Comparison of ENCODE assay signal across 9 cellular contexts in genomic region chr15:43070249-43070648, GRCh38.
"Had no signal": no experiment of that assay in that cellular context is flagged by ENCODE, and none has a peak within 500 bp of the region (broad histone marks: within the 10 kb centered on the region; RNA-seq: fewer than 3 reads in every experiment).

No MANE protein-coding gene starts in this region.

- H3K4me1 ChIP-seq: HAP-1 had no signal

- H3K9me3 ChIP-seq: HAP-1 had no signal

- H3K4me2 ChIP-seq: GM23338 had no signal

- H3K4me3 ChIP-seq: GM23248, GM23338, HAP-1 had no signal

- DNase-seq: GM23248, GOT3, H7, H9, HCEC 1CT, HFFc6 had no signal

- H3K9ac ChIP-seq: GM23248 had no signal

- H2AFZ ChIP-seq: GM23248, GM23338 had no signal

- FAIRE-seq: H1 had no signal

- ATAC-seq: GM23338 had no signal

- H3K27ac ChIP-seq: GM23248 had no signal
